Comparison of ENCODE assay signal across 8 cellular contexts in genomic region chr7:44633254-44634186, GRCh38. TPM values are rescaled to one million over a fixed set of nuclear protein-coding genes. Genes with fewer than 3 reads are reported as not detected.
DNase-seq lines count a peak whose midpoint lies in the region; ATAC-seq, FAIRE-seq and TF ChIP-seq lines count a peak whose summit lies in the region.

No MANE protein-coding gene starts in this region.

- peak overlapping the region; percentile 61 for H3K9ac ChIP-seq in endothelial cell of umbilical vein (replicated peaks; ENCODE audit: extremely low read depth, insufficient read depth, low read length)

- no TSS peak for BruUV-seq in endothelial cell of umbilical vein (replicated peaks; lab: Mats Ljungman, UMichigan)

- no peaks in the 10 kb centered on the region for H3K36me3 ChIP-seq in CD8-positive, alpha-beta T cell (ENCODE audit: insufficient read depth, low read length)
- H3K36me3 ChIP-seq in endothelial cell of umbilical vein (ENCODE audit: control insufficient read depth in 2 of 2, extremely low read depth in 1 of 2, insufficient read depth in 2 of 2, low read length in 2 of 2), result peaks cover 2% of the 10 kb centered on the region in 2 experiments
- no peaks in the 10 kb centered on the region for H3K36me3 ChIP-seq in uterus

- H3K4me1 Mint-ChIP-seq in CD8-positive, alpha-beta T cell (ENCODE audit: low read depth), result peaks cover 83% of the 10 kb centered on the region
- H3K4me1 Mint-ChIP-seq in nephron, result peaks cover 72% of the 10 kb centered on the region

- peak in 3 of 7 experiments; percentile 50 to 77 (median 62) for DNase-seq in CD8-positive, alpha-beta T cell
- DNase-seq in HL-60 (ENCODE audit: low read depth in 1 of 2, low spot score in 1 of 2), result peak in 1 of 2 experiments; percentile 30
- DNase-seq in activated CD4-positive, alpha-beta T cell treated with anti-CD3 and anti-CD28 coated beads, Interleukin-2, amount 50 U/mL, for 24 hours (ENCODE audit: low read depth in 1 of 2, low spot score in 1 of 2), result peak; percentile 32 to 59
- DNase-seq in endothelial cell of umbilical vein (ENCODE audit: low read depth, low spot score), result peak; percentile 95
- peak; percentile 73 to 80 for DNase-seq in uterus
- no peak for DNase-seq in frontal cortex (ENCODE audit: low spot score in 2 of 2)

- H3K4me3 ChIP-seq in CD8-positive, alpha-beta T cell (ENCODE audit: low read depth, low read length), result no peak overlapping the region
- no peak overlapping the region for H3K4me3 ChIP-seq in HL-60 (replicated peaks; ENCODE audit: insufficient read depth, low read length)
- no peak overlapping the region for H3K4me3 ChIP-seq in endothelial cell of umbilical vein (replicated peaks in 1 of 3; ENCODE audit: insufficient read depth in 1 of 3, low read depth in 1 of 3, low read length in 3 of 3)
- H3K4me3 ChIP-seq in uterus, result no peak overlapping the region

- no peaks in the 10 kb centered on the region for H3K27me3 Mint-ChIP-seq in CD8-positive, alpha-beta T cell (ENCODE audit: low read depth)
- H3K27me3 Mint-ChIP-seq in nephron (ENCODE audit: low read depth), result no peaks in the 10 kb centered on the region

- no peak overlapping the region for H2AFZ ChIP-seq in endothelial cell of umbilical vein (ENCODE audit: low read depth, low read length)

- H3K9me3 ChIP-seq in CD8-positive, alpha-beta T cell (ENCODE audit: low read length), result no peaks in the 10 kb centered on the region
- H3K9me3 ChIP-seq in endothelial cell of umbilical vein (replicated peaks; ENCODE audit: control insufficient read depth, insufficient read depth, low read length), result no peaks in the 10 kb centered on the region
- no peaks in the 10 kb centered on the region for H3K9me3 ChIP-seq in uterus

- H3K27ac ChIP-seq in CD8-positive, alpha-beta T cell (ENCODE audit: low read depth, low read length), result peak overlapping the region; percentile 35
- H3K27ac ChIP-seq in HL-60 (replicated peaks) (peak overlapping the region; percentile 31), endothelial cell of umbilical vein (ENCODE audit: insufficient read depth, low read depth, low read length) (peak overlapping the region; percentile 97), uterus (peak overlapping the region; percentile 68 to 74)

- H3K9me3 Mint-ChIP-seq in CD8-positive, alpha-beta T cell, result no peaks in the 10 kb centered on the region
- H3K9me3 Mint-ChIP-seq in nephron, result no peaks in the 10 kb centered on the region

- TF ChIP-seq POLR2A in endothelial cell of umbilical vein (IDR thresholded peaks at IDR 0.05; ENCODE audit: low read depth, low read length) (no peak), uterus (IDR thresholded peaks at IDR 0.05) (no peak)

- no peaks in the 10 kb centered on the region for H3K9me1 ChIP-seq in endothelial cell of umbilical vein (replicated peaks; ENCODE audit: control insufficient read depth, extremely low read depth, insufficient read depth, low read length)

- H3K36me3 Mint-ChIP-seq in CD8-positive, alpha-beta T cell, result peaks cover 14% of the 10 kb centered on the region
- H3K36me3 Mint-ChIP-seq in nephron (ENCODE audit: low read depth), result peaks cover 20% of the 10 kb centered on the region

- dilution Hi-C loops in endothelial cell of umbilical vein (cut with MboI; ENCODE audit: extremely low pct_ligation_motif_present, low sequenced_read_pairs), result no loop called here

- peaks cover 75% of the 10 kb centered on the region for H3K4me1 ChIP-seq in CD8-positive, alpha-beta T cell (ENCODE audit: insufficient read depth, low read length)
- H3K4me1 ChIP-seq in endothelial cell of umbilical vein (ENCODE audit: control insufficient read depth, extremely low read depth, insufficient read depth, low read length), result peaks cover 38% of the 10 kb centered on the region
- H3K4me1 ChIP-seq in uterus, result peaks cover 0 to 7% of the 10 kb centered on the region in 2 donors

- CTCF ChIA-PET in CD8-positive, alpha-beta T cell (lab: Charles Lee), result no interaction called here
- CTCF ChIA-PET in endothelial cell of umbilical vein (lab: Charles Lee), result interaction anchor here (0.9 to 1.4 kb wide), 2 partner anchors 12 to 28 kb away, joined by 3 to 4 read pairs; no protein-coding TSS in a partner anchor

- H3K4me3 Mint-ChIP-seq in CD8-positive, alpha-beta T cell, result peak overlapping the region; percentile 22
- H3K4me3 Mint-ChIP-seq in nephron, result no peak overlapping the region

- peaks cover 3% of the 10 kb centered on the region for H3K79me2 ChIP-seq in endothelial cell of umbilical vein (ENCODE audit: control insufficient read depth, insufficient read depth, low read length)

- intact Hi-C loops in CD8-positive, alpha-beta T cell (cut with DNase I, micrococcal nuclease), result loop anchor here in 1 of 2 experiments (2.0 to 5.0 kb wide), 2 partner anchors 17 to 34 kb away; no protein-coding TSS in a partner anchor
- intact Hi-C loops in endothelial cell of umbilical vein (cut with micrococcal nuclease), result loop anchor here (1.0 kb wide), 1 partner anchor 27 kb away; the partner anchor contains the start of gene OGDH
- intact Hi-C loops in uterus (cut with DNase I; ENCODE audit: low total_unique reads), result no loop called here

- H4K20me1 ChIP-seq in endothelial cell of umbilical vein (replicated peaks; ENCODE audit: control insufficient read depth, extremely low read depth, insufficient read depth, low read length), result no peaks in the 10 kb centered on the region

- no peak for TF ChIP-seq CTCF in CD8-positive, alpha-beta T cell (IDR thresholded peaks at IDR 0.05)
- TF ChIP-seq CTCF in HL-60 (IDR thresholded peaks at IDR 0.05; ENCODE audit: insufficient read depth, low read length) (no peak), endothelial cell of umbilical vein (IDR thresholded peaks at IDR 0.05; ENCODE audit: extremely low read depth in 1 of 2, insufficient read depth in 1 of 2, low read depth in 1 of 2, low read length in 2 of 2) (no peak), nephron (IDR thresholded peaks at IDR 0.05; ENCODE audit: unreplicated experiment in 3 of 3) (no peak), uterus (IDR thresholded peaks at IDR 0.05) (no peak)

- FAIRE-seq in endothelial cell of umbilical vein (lab: Jason Lieb, UNC), result peak; percentile 87
- FAIRE-seq in frontal cortex (lab: Jason Lieb, UNC), result no peak

- peak; percentile 42 for ATAC-seq in CD8-positive, alpha-beta T cell
- ATAC-seq in GM21367 (IDR thresholded peaks at IDR 0.05; ENCODE audit: unreplicated experiment), result peak; percentile 54

- H3K27ac Mint-ChIP-seq in CD8-positive, alpha-beta T cell, result peak overlapping the region; percentile 99
- peak overlapping the region in 2 of 3 experiments; percentile 83 to 87 for H3K27ac Mint-ChIP-seq in nephron

- POLR2A ChIA-PET in CD8-positive, alpha-beta T cell (lab: Charles Lee), result interaction anchor here (1.6 to 6.9 kb wide), 3 partner anchors 12 to 27 kb away, joined by 3 to 50 read pairs (median 39); partner anchors contain the start of gene OGDH
- POLR2A ChIA-PET in endothelial cell of umbilical vein (lab: Charles Lee), result interaction anchor here (0.6 to 1.2 kb wide), 3 partner anchors 27 to 114 kb away, joined by 4 to 6 read pairs (median 4); partner anchors contain the start of gene OGDH

- H3K4me2 ChIP-seq in endothelial cell of umbilical vein (ENCODE audit: insufficient read depth, low read length), result peak overlapping the region; percentile 50

- no peaks in the 10 kb centered on the region for H3K27me3 ChIP-seq in CD8-positive, alpha-beta T cell (ENCODE audit: insufficient read depth, low read length)
- H3K27me3 ChIP-seq in HL-60 (ENCODE audit: insufficient read depth, poor library complexity, severe bottlenecking) (no peaks in the 10 kb centered on the region), endothelial cell of umbilical vein (ENCODE audit: control insufficient read depth in 2 of 2, insufficient read depth in 2 of 2, low read length in 2 of 2) (no peaks in the 10 kb centered on the region), uterus (no peaks in the 10 kb centered on the region)

TF ChIP-seq in endothelial cell of umbilical vein, 7 proteins besides CTCF, POLR2A, EP300 and RAD21 (continues in another document):
- TF ChIP-seq FOS (IDR thresholded peaks at IDR 0.05; ENCODE audit: borderline replicate concordance, insufficient read depth, low read length), result peak; percentile 37

RNA-seq across cellular contexts. Expression of gene OGDH, which starts 27.1 kb away (rescaled TPM):
- total RNA-seq in CD8-positive, alpha-beta T cell, result 10 to 100 TPM; 36.8 to 39.6 TPM
- 81.4 and 88.9 TPM in 2 replicates for total RNA-seq in endothelial cell of umbilical vein
- polyA plus RNA-seq in endothelial cell of umbilical vein, result 86.2 and 92.9 TPM in 2 replicates
- polyA plus RNA-seq in endothelial cell of umbilical vein (2011; cell fraction: cytosol; rRNA removed), result 62.8 and 63.1 TPM in 2 replicates
- polyA plus RNA-seq in endothelial cell of umbilical vein (2011; cell fraction: nucleus; rRNA removed), result 73.0 and 74.0 TPM in 2 replicates
- polyA plus RNA-seq in endothelial cell of umbilical vein (2012), result 71.1 and 71.5 TPM in 2 replicates
- 116 and 124 TPM in 2 replicates for polyA minus RNA-seq in endothelial cell of umbilical vein
- 62.9 TPM for polyA minus RNA-seq in endothelial cell of umbilical vein (2011; cell fraction: cytosol; rRNA and poly(A)+ RNA removed)
- polyA minus RNA-seq in endothelial cell of umbilical vein (2011; cell fraction: nucleus; rRNA and poly(A)+ RNA removed), result 42.9 and 50.1 TPM in 2 replicates
- total RNA-seq in uterus, result 10 to 100 TPM; 38.2 to 97.6 (median 78.6) TPM
- total RNA-seq in frontal cortex, result 35.1 TPM

RNA-seq across cellular contexts. Expression of gene TMED4, which starts 51.5 kb away (rescaled TPM):
- 100 to 1,000 TPM; 115 to 120 TPM for total RNA-seq in CD8-positive, alpha-beta T cell
- 63.4 and 65.4 TPM in 2 replicates for total RNA-seq in endothelial cell of umbilical vein
- polyA plus RNA-seq in endothelial cell of umbilical vein, result 89.7 and 116 TPM in 2 replicates
- 48.1 and 59.8 TPM in 2 replicates for polyA plus RNA-seq in endothelial cell of umbilical vein (2011; cell fraction: cytosol; rRNA removed)
- polyA plus RNA-seq in endothelial cell of umbilical vein (2011; cell fraction: nucleus; rRNA removed), result 140 and 162 TPM in 2 replicates
- polyA plus RNA-seq in endothelial cell of umbilical vein (2012), result 44.3 and 46.6 TPM in 2 replicates
- 61.7 and 62.7 TPM in 2 replicates for polyA minus RNA-seq in endothelial cell of umbilical vein
- polyA minus RNA-seq in endothelial cell of umbilical vein (2011; cell fraction: cytosol; rRNA and poly(A)+ RNA removed), result 102 TPM
- polyA minus RNA-seq in endothelial cell of umbilical vein (2011; cell fraction: nucleus; rRNA and poly(A)+ RNA removed), result 42.7 and 55.5 TPM in 2 replicates
- total RNA-seq in uterus, result 100 to 1,000 TPM in 1 of 4 donors, 10 to 100 TPM in 3; 37.9 to 403 (median 85.8) TPM
- 73.4 TPM for total RNA-seq in frontal cortex

RNA-seq across cellular contexts. Expression of gene DDX56, which starts 59.8 kb away (rescaled TPM):
- total RNA-seq in CD8-positive, alpha-beta T cell, result 100 to 1,000 TPM; 140 to 141 TPM
- total RNA-seq in endothelial cell of umbilical vein (93.4 and 96.6 TPM in 2 replicates), uterus (10 to 100 TPM; 35.9 to 75.8 (median 45.2) TPM), frontal cortex (39.5 TPM)
- 94.7 and 102 TPM in 2 replicates for polyA plus RNA-seq in endothelial cell of umbilical vein
- 66.4 and 67.2 TPM in 2 replicates for polyA plus RNA-seq in endothelial cell of umbilical vein (2011; cell fraction: cytosol; rRNA removed)
- 272 and 287 TPM in 2 replicates for polyA plus RNA-seq in endothelial cell of umbilical vein (2011; cell fraction: nucleus; rRNA removed)
- 61.9 and 86.4 TPM in 2 replicates for polyA plus RNA-seq in endothelial cell of umbilical vein (2012)
- polyA minus RNA-seq in endothelial cell of umbilical vein, result 79.2 and 98.5 TPM in 2 replicates
- 69.1 TPM for polyA minus RNA-seq in endothelial cell of umbilical vein (2011; cell fraction: cytosol; rRNA and poly(A)+ RNA removed)
- 54.5 and 59.4 TPM in 2 replicates for polyA minus RNA-seq in endothelial cell of umbilical vein (2011; cell fraction: nucleus; rRNA and poly(A)+ RNA removed)

Comparison
In these comparisons a context has a peak if more than half of its experiments do, and no peak if none do; other contexts are left out.
1. DNase-seq: peak in activated CD4-positive, alpha-beta T cell treated with anti-CD3 and anti-CD28 coated beads, Interleukin-2, amount 50 U/mL, for 24 hours (2 of 2), endothelial cell of umbilical vein (single experiment) and uterus (2 of 2); none in frontal cortex (0 of 2).
2. H3K27ac ChIP-seq: peak in every context shown above with its lines; median percentile 97 in endothelial cell of umbilical vein; 71 in uterus; 35 in CD8-positive, alpha-beta T cell; 31 in HL-60.